14 cellular contexts compared by ENCODE assay signal in the genomic region with DNA sequence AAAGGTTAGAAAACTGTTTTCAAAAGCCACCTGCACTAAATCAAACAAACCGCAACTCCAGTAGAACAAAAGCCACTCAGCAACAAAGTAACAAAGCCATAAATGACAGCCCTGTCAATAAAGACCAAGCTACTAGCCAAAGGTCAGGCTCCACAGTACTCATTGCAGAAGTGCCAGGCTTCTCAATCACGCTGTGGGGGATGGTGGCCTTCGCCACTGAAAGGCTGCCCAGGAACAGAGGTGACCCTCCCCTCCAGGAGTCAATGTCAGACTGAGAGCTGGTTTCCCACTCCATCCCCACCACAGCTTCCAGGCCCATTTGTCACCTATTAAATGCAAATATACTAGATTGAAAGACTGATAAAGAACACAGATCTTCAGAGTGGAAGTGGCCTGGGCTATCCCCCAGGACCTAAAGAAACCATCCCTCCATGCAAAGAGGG. TPM values are rescaled to one million over a fixed set of nuclear protein-coding genes. Genes with fewer than 3 reads are reported as not detected.
A peak's percentile ranks its signal among the peaks of the same experiment; 100 is the strongest.
DNase-seq lines count a peak whose midpoint lies in the region; ATAC-seq and TF ChIP-seq lines count a peak whose summit lies in the region.
"Had no signal": no experiment of that assay in that cellular context is flagged by ENCODE, and none has a peak within 500 bp of the region (broad histone marks: within the 10 kb centered on the region; RNA-seq: fewer than 3 reads in every experiment).

No MANE protein-coding gene starts in this region.

- H3K27ac ChIP-seq in Peyer's patch = peak overlapping the region in 3 of 4 donors; percentile 60 to 90 (median 79)
- H3K27ac ChIP-seq: epithelial cell of prostate had no signal

- H3K36me3 Mint-ChIP-seq in nephron progenitor cell (ENCODE audit: low read depth) = no peaks in the 10 kb centered on the region
- H3K36me3 Mint-ChIP-seq: brain had no signal

- no peaks in the 10 kb centered on the region for H3K27me3 ChIP-seq in Peyer's patch

- H3K9me3 Mint-ChIP-seq in nephron progenitor cell = peaks cover 4% of the 10 kb centered on the region

- H3K9me3 ChIP-seq in Peyer's patch = no peaks in the 10 kb centered on the region

- TF ChIP-seq CTCF in Peyer's patch (IDR thresholded peaks at IDR 0.05) (no peak), nephron progenitor cell (IDR thresholded peaks at IDR 0.05) (no peak)

- no peak for ATAC-seq in GM21619 (IDR thresholded peaks at IDR 0.05; ENCODE audit: unreplicated experiment)
- ATAC-seq: naive thymus-derived CD8-positive, alpha-beta T cell; stimulated activated naive B cell treated with anti-CD40 and anti-IgM and Interleukin-4, amounts not matched to agents 10 μg/mL and 1 μg/mL and 100 μg/mL, for 72 hours had no signal

- no peak overlapping the region for H3K27ac Mint-ChIP-seq in nephron progenitor cell
- H3K27ac Mint-ChIP-seq: naive thymus-derived CD8-positive, alpha-beta T cell; stimulated activated naive B cell treated with anti-CD40 and anti-IgM and Interleukin-4, amounts not matched to agents 10 μg/mL and 1 μg/mL and 100 μg/mL, for 72 hours had no signal

- H3K4me1 ChIP-seq in Peyer's patch = peaks cover 0 to 38% (median 4%) of the 10 kb centered on the region in 4 donors

- H3K4me1 Mint-ChIP-seq in nephron progenitor cell = peaks cover 44% of the 10 kb centered on the region

- no peak overlapping the region for H3K4me3 Mint-ChIP-seq in nephron progenitor cell
- H3K4me3 Mint-ChIP-seq: stimulated activated naive B cell treated with anti-CD40 and anti-IgM and Interleukin-4, amounts not matched to agents 10 μg/mL and 1 μg/mL and 100 μg/mL, for 72 hours had no signal

- H3K36me3 ChIP-seq in Peyer's patch = no peaks in the 10 kb centered on the region

- peaks cover 68% of the 10 kb centered on the region for H3K27me3 Mint-ChIP-seq in nephron progenitor cell (ENCODE audit: low read depth, poor library complexity)

- no peak for TF ChIP-seq POLR2A in Peyer's patch (IDR thresholded peaks at IDR 0.05)

- DNase-seq in DMS53 treated with DMSO at 0.1 percent for 48 hours (lab: John Stamatoyannopoulos, UW; ENCODE audit: unreplicated experiment) = peak; percentile 100
- peak; percentile 100 for DNase-seq in NCI-H146 (lab: John Stamatoyannopoulos, UW)
- DNase-seq in Peyer's patch = peak in 2 of 3 donors; percentile 83 to 84
- peak; percentile 22 for DNase-seq in nephron progenitor cell
- DNase-seq in cortex of kidney (lab: John Stamatoyannopoulos, UW) = no peak
- DNase-seq in MV-4-11 (lab: John Stamatoyannopoulos, UW) = no peak
- no peak for DNase-seq in superior temporal gyrus (ENCODE audit: extremely low spot score)
- DNase-seq: activated T-cell treated with anti-CD3 and anti-CD28 coated beads, Interleukin-2, amount 50 U/mL, for 1 hour; naive thymus-derived CD8-positive, alpha-beta T cell; stimulated activated naive B cell treated with anti-CD40 and anti-IgM and Interleukin-4, amounts not matched to agents 10 μg/mL and 1 μg/mL and 100 μg/mL, for 72 hours; T-helper 9 cell had no signal

- H3K4me3 ChIP-seq in Peyer's patch = peak overlapping the region in 2 of 4 donors; percentile 18 to 23

RNA-seq across cellular contexts. Expression of a gene that starts 5.9 kb away (rescaled TPM):
- 100 to 1,000 TPM in 2 of 4 donors, 10 to 100 TPM in 2; 97.3 to 115 (median 103) TPM for total RNA-seq in Peyer's patch

Comparison
In these comparisons a context has a peak if more than half of its experiments do, and no peak if none do; other contexts are left out.
1. DNase-seq: peak in DMS53 treated with DMSO at 0.1 percent for 48 hours (single experiment), NCI-H146 (single experiment), Peyer's patch (2 of 3) and nephron progenitor cell (single experiment); none in cortex of kidney (single experiment), MV-4-11 (single experiment) and superior temporal gyrus (single experiment).